30 cellular contexts compared by ENCODE assay signal in genomic region chr10:130351466-130352290, GRCh38.
"Had no signal": no experiment of that assay in that cellular context is flagged by ENCODE, and none has a peak within 500 bp of the region (broad histone marks: within the 10 kb centered on the region; RNA-seq: fewer than 3 reads in every experiment).

No MANE protein-coding gene starts in this region.

- H3K4me3 ChIP-seq: ascending aorta, cardiac muscle cell, heart left ventricle, right lobe of liver, skin epidermis, suprapubic skin, tibial artery had no signal

- H3K9me3 ChIP-seq: right lobe of liver, suprapubic skin had no signal

- DNase-seq: activated B cell treated with CpG ODN at 0.5 μM for 24 hours; activated CD4-positive, alpha-beta T cell treated with anti-CD3 and anti-CD28 coated beads, Interleukin-2, amount 50 U/mL, for 1 hour; activated CD8-positive, alpha-beta T cell treated with anti-CD3 and anti-CD28 coated beads for 36 hours; activated gamma-delta T cell; activated naive CD4-positive, alpha-beta T cell treated with anti-CD3 and anti-CD28 coated beads, Interleukin-2, amount 10 ng/mL, durations not matched to agents 7 days and 5 days; activated naive CD8-positive, alpha-beta T cell treated with anti-CD3 and anti-CD28 coated beads, Interleukin-2, amount 10 ng/mL, durations not matched to agents 7 days and 5 days; activated T-cell treated with anti-CD3 and anti-CD28 coated beads for 4 hours; activated T-cell treated with anti-CD3 and anti-CD28 coated beads, Interleukin-2, amount 50 U/mL, for 72 hours; foreskin fibroblast; heart left ventricle; left ventricle myocardium superior; mammary epithelial cell; midbrain; naive thymus-derived CD4-positive, alpha-beta T cell; stimulated activated CD4-positive, alpha-beta T cell treated with anti-CD3 and anti-CD28 coated beads, Interleukin-1b, Interleukin-23, amount 100 ng/mL, for 48 hours; stimulated activated CD4-positive, alpha-beta T cell treated with anti-CD3 and anti-CD28 coated beads, Interleukin-4, amount 100 ng/mL, for 4 hours; stimulated activated CD8-positive, alpha-beta memory T cell treated with anti-CD3 and anti-CD28 coated beads, Interleukin-4, amount 100 ng/mL, for 48 hours; stimulated activated naive B cell treated with anti-CD40 and anti-IgM and Interleukin-4, amounts not matched to agents 10 μg/mL and 1 μg/mL and 100 μg/mL, for 72 hours; T-helper 1 cell; tibial artery had no signal

- ATAC-seq: activated CD8-positive, alpha-beta T cell treated with anti-CD3 and anti-CD28 coated beads for 36 hours; activated T-cell treated with anti-CD3 and anti-CD28 coated beads, Interleukin-2, amount 50 U/mL, for 72 hours; esophagus mucosa; heart left ventricle; left ventricle myocardium superior; naive thymus-derived CD4-positive, alpha-beta T cell; right lobe of liver; stimulated activated naive B cell treated with anti-CD40 and anti-IgM and Interleukin-4, amounts not matched to agents 10 μg/mL and 1 μg/mL and 100 μg/mL, for 72 hours had no signal

- H3K36me3 Mint-ChIP-seq: activated naive CD4-positive, alpha-beta T cell treated with anti-CD3 and anti-CD28 coated beads, Interleukin-2, amount 10 ng/mL, durations not matched to agents 7 days and 5 days; activated naive CD8-positive, alpha-beta T cell treated with anti-CD3 and anti-CD28 coated beads, Interleukin-2, amount 10 ng/mL, durations not matched to agents 7 days and 5 days; brain; naive thymus-derived CD4-positive, alpha-beta T cell; stimulated activated naive B cell treated with anti-CD40 and anti-IgM and Interleukin-4, amounts not matched to agents 10 μg/mL and 1 μg/mL and 100 μg/mL, for 72 hours had no signal

- H3K27me3 ChIP-seq: ascending aorta, cardiac muscle cell, heart left ventricle, right lobe of liver, suprapubic skin, tibial artery had no signal

- H3K4me3 Mint-ChIP-seq: activated B cell treated with CpG ODN at 0.5 μM for 24 hours; activated CD8-positive, alpha-beta T cell treated with anti-CD3 and anti-CD28 coated beads for 36 hours; activated naive CD4-positive, alpha-beta T cell treated with anti-CD3 and anti-CD28 coated beads, Interleukin-2, amount 10 ng/mL, durations not matched to agents 7 days and 5 days; activated naive CD8-positive, alpha-beta T cell treated with anti-CD3 and anti-CD28 coated beads, Interleukin-2, amount 10 ng/mL, durations not matched to agents 7 days and 5 days; activated T-cell treated with anti-CD3 and anti-CD28 coated beads, Interleukin-2, amount 50 U/mL, for 72 hours; brain; naive thymus-derived CD4-positive, alpha-beta T cell; neural crest cell; stimulated activated naive B cell treated with anti-CD40 and anti-IgM and Interleukin-4, amounts not matched to agents 10 μg/mL and 1 μg/mL and 100 μg/mL, for 72 hours; T-helper 2 cell treated with Interferon-gamma antibody and Interleukin-4, amounts not matched to agents 5 μg/mL and 100 μg/mL, for 36 hours had no signal

- H3K36me3 ChIP-seq: ascending aorta, cardiac muscle cell, heart left ventricle, right lobe of liver, suprapubic skin, tibial artery had no signal

- H3K4me1 Mint-ChIP-seq: activated B cell treated with CpG ODN at 0.5 μM for 24 hours; activated naive CD4-positive, alpha-beta T cell treated with anti-CD3 and anti-CD28 coated beads, Interleukin-2, amount 10 ng/mL, durations not matched to agents 7 days and 5 days; activated naive CD8-positive, alpha-beta T cell treated with anti-CD3 and anti-CD28 coated beads, Interleukin-2, amount 10 ng/mL, durations not matched to agents 7 days and 5 days; naive thymus-derived CD4-positive, alpha-beta T cell; neural crest cell; stimulated activated naive B cell treated with anti-CD40 and anti-IgM and Interleukin-4, amounts not matched to agents 10 μg/mL and 1 μg/mL and 100 μg/mL, for 72 hours had no signal

- H3K27me3 Mint-ChIP-seq: activated B cell treated with CpG ODN at 0.5 μM for 24 hours; activated CD8-positive, alpha-beta T cell treated with anti-CD3 and anti-CD28 coated beads for 36 hours; activated naive CD4-positive, alpha-beta T cell treated with anti-CD3 and anti-CD28 coated beads, Interleukin-2, amount 10 ng/mL, durations not matched to agents 7 days and 5 days; brain; stimulated activated naive B cell treated with anti-CD40 and anti-IgM and Interleukin-4, amounts not matched to agents 10 μg/mL and 1 μg/mL and 100 μg/mL, for 72 hours had no signal

- H3K27ac ChIP-seq: ascending aorta, cardiac muscle cell, heart left ventricle, right lobe of liver, skin epidermis, suprapubic skin, tibial artery had no signal

- H3K4me1 ChIP-seq: ascending aorta, heart left ventricle, right lobe of liver, suprapubic skin, tibial artery had no signal

- H3K9me3 Mint-ChIP-seq: neural crest cell; T-helper 2 cell treated with Interferon-gamma antibody and Interleukin-4, amounts not matched to agents 5 μg/mL and 100 μg/mL, for 36 hours had no signal

- H3K27ac Mint-ChIP-seq: activated B cell treated with CpG ODN at 0.5 μM for 24 hours; activated CD8-positive, alpha-beta T cell treated with anti-CD3 and anti-CD28 coated beads for 36 hours; activated naive CD4-positive, alpha-beta T cell treated with anti-CD3 and anti-CD28 coated beads, Interleukin-2, amount 10 ng/mL, durations not matched to agents 7 days and 5 days; activated naive CD8-positive, alpha-beta T cell treated with anti-CD3 and anti-CD28 coated beads, Interleukin-2, amount 10 ng/mL, durations not matched to agents 7 days and 5 days; activated T-cell treated with anti-CD3 and anti-CD28 coated beads, Interleukin-2, amount 50 U/mL, for 72 hours; brain; naive thymus-derived CD4-positive, alpha-beta T cell; progenitor cell of endocrine pancreas; stimulated activated naive B cell treated with anti-CD40 and anti-IgM and Interleukin-4, amounts not matched to agents 10 μg/mL and 1 μg/mL and 100 μg/mL, for 72 hours; T-helper 2 cell treated with Interferon-gamma antibody and Interleukin-4, amounts not matched to agents 5 μg/mL and 100 μg/mL, for 36 hours had no signal
